1 cellular context compared by ENCODE assay signal in the genomic region with DNA sequence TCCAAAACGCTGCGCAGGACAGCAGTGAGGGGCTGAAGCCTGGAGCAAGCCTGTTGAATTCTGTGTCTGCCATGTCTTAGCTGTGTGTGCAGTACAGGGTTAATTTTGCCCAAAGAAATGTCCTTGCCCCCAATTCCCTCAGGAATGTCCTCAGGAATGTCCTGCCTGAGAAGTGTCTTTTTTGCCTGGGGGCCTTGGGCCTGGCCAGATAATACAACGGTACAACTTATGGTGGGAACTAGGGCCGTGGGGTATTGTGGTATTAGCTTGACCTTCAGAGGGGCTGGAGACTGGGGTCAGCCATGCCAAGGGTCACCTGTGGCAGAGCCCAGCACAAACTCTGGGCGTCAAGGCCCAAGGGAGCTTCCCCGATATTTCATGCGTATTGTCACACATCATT.
TF ChIP-seq lines count a peak whose summit lies in the region.

No MANE protein-coding gene starts in this region.

TF ChIP-seq in H1, 55 proteins besides CTCF, POLR2A, EP300 and RAD21:
- TF ChIP-seq CBX5 (IDR thresholded peaks at IDR 0.05; ENCODE audit: low read depth, low read length) (no peak), SP4 (IDR thresholded peaks at IDR 0.05; ENCODE audit: low read length) (no peak), MAFK (IDR thresholded peaks at IDR 0.05; ENCODE audit: low read depth, low read length) (no peak), CREB1 (IDR thresholded peaks at IDR 0.05) (no peak), NRF1 (IDR thresholded peaks at IDR 0.05; ENCODE audit: low read depth, low read length) (no peak), RNF2 (IDR thresholded peaks at IDR 0.05; ENCODE audit: borderline replicate concordance, low read depth, low read length, missing control alignments, poor library complexity, severe bottlenecking) (no peak), ZNF274 (IDR thresholded peaks at IDR 0.05; ENCODE audit: borderline replicate concordance, extremely low read depth, low read length) (no peak), TBP (IDR thresholded peaks at IDR 0.05; ENCODE audit: low read depth, low read length) (no peak), GABPA (IDR thresholded peaks at IDR 0.05; ENCODE audit: borderline replicate concordance, insufficient read depth, low read length) (no peak)
